In the genomic region with DNA sequence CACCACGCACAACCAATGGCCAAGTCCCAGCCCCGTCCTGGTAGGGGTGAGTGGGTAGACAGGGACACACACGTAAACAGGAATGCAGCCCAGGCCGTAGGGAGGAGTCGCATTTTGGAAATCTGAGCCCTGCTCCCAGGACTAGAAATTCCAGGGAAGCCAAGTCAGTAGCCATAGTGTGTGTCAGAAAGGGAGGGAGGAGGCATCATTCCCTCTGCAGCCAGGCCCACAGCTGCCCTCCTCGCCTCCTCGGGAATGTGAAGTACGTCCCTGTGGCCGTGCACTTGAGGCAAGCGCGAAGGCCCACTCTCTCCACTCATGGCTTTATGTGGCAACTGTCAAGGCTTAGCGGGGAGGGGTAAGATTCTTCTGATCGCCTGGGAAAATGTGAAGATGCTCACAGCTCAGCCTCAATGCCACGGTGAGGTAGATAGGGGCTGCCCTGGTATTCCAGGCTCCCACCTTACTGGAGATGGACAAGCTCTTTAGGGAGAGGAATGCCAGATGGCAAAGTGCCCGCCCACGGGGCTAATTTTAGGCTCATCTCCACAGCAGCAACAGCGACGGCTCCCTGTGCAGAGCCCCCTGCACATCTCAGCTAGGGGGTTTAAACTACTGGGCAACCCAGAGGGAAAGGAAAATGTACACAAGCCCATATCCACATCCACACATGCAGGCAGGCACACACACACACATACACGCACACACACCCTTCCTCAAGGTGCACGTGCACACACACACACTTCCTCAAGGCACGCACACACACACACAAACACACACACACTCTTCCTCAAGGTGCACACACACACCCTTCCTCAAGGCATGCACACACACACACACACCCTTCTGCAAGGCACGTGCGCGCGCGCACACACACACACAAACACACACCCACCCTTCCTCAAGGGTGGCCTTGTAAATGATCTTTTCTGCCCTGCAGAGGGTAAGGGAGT, we compare ENCODE assay signal across 13 cellular contexts.
DNase-seq lines count a peak whose midpoint lies in the region; ATAC-seq and TF ChIP-seq lines count a peak whose summit lies in the region.
"Had no signal": no experiment of that assay in that cellular context is flagged by ENCODE, and none has a peak within 500 bp of the region (broad histone marks: within the 10 kb centered on the region; RNA-seq: fewer than 3 reads in every experiment).

No MANE protein-coding gene starts in this region.

- H3K27ac ChIP-seq in SJSA1 (no peak overlapping the region), prostate gland (peak overlapping the region; percentile 62 to 68)
- H3K27ac ChIP-seq: pancreas had no signal

- H3K9me3 ChIP-seq in SJSA1 (replicated peaks), result no peaks in the 10 kb centered on the region
- no peaks in the 10 kb centered on the region for H3K9me3 ChIP-seq in prostate gland
- H3K9me3 ChIP-seq: pancreas, upper lobe of left lung had no signal

- DNase-seq in ELR (ENCODE audit: low read depth) (peak; percentile 13), SJSA1 (ENCODE audit: low read depth in 1 of 2, low spot score in 2 of 2) (peak; percentile 44 to 62), Right ventricle myocardium superior (peak; percentile 81), prostate gland (ENCODE audit: low spot score) (no peak), COLO829 (ENCODE audit: low spot score) (no peak)
- DNase-seq: activated CD4-positive, alpha-beta T cell treated with anti-CD3 and anti-CD28 coated beads, Interleukin-2, amount 10 ng/mL, durations not matched to agents 7 days and 5 days; activated naive CD4-positive, alpha-beta T cell treated with anti-CD3 and anti-CD28 coated beads, Interleukin-2, amount 50 U/mL, for 16 hours; kidney glomerular epithelial cell; pancreas; upper lobe of left lung had no signal

- no peak overlapping the region for H3K4me3 ChIP-seq in SJSA1
- H3K4me3 ChIP-seq in prostate gland, result no peak overlapping the region
- H3K4me3 ChIP-seq: pancreas, upper lobe of left lung had no signal

- intact Hi-C loops in Right ventricle myocardium superior (cut with DNase I) (no loop called here), prostate gland (cut with DNase I) (no loop called here)

- ATAC-seq in Right ventricle myocardium superior (ENCODE audit: poor library complexity), result peak; percentile 58
- ATAC-seq in HG03342 (IDR thresholded peaks at IDR 0.05; ENCODE audit: unreplicated experiment), result no peak
- no peak for ATAC-seq in GM19023 (IDR thresholded peaks at IDR 0.05; ENCODE audit: unreplicated experiment)
- ATAC-seq in GM19351 (IDR thresholded peaks at IDR 0.05; ENCODE audit: unreplicated experiment), result no peak
- ATAC-seq: pancreas had no signal

- WGBS in prostate gland, result 76% methylated on average over 26 of the region's 26 CpGs

- no peak for TF ChIP-seq CTCF in prostate gland (IDR thresholded peaks at IDR 0.05)

- TF ChIP-seq POLR2A in prostate gland (IDR thresholded peaks at IDR 0.05), result no peak

- H3K36me3 ChIP-seq in SJSA1 (no peaks in the 10 kb centered on the region), prostate gland (no peaks in the 10 kb centered on the region)
- H3K36me3 ChIP-seq: pancreas, upper lobe of left lung had no signal

- H3K4me1 ChIP-seq in SJSA1 (replicated peaks) (peaks cover 55% of the 10 kb centered on the region), prostate gland (replicated peaks) (no peaks in the 10 kb centered on the region)
- H3K4me1 ChIP-seq: upper lobe of left lung had no signal

- no peaks in the 10 kb centered on the region for H3K27me3 ChIP-seq in SJSA1 (replicated peaks)
- no peaks in the 10 kb centered on the region for H3K27me3 ChIP-seq in prostate gland (replicated peaks; ENCODE audit: insufficient read depth)
- H3K27me3 ChIP-seq: pancreas, upper lobe of left lung had no signal

Comparison
In these comparisons a context has a peak if more than half of its experiments do, and no peak if none do; other contexts are left out.
1. DNase-seq: peak in ELR (single experiment), SJSA1 (2 of 2) and Right ventricle myocardium superior (single experiment); none in prostate gland (single experiment) and COLO829 (single experiment).